Comparison of ENCODE assay signal across 20 cellular contexts in the genomic region with DNA sequence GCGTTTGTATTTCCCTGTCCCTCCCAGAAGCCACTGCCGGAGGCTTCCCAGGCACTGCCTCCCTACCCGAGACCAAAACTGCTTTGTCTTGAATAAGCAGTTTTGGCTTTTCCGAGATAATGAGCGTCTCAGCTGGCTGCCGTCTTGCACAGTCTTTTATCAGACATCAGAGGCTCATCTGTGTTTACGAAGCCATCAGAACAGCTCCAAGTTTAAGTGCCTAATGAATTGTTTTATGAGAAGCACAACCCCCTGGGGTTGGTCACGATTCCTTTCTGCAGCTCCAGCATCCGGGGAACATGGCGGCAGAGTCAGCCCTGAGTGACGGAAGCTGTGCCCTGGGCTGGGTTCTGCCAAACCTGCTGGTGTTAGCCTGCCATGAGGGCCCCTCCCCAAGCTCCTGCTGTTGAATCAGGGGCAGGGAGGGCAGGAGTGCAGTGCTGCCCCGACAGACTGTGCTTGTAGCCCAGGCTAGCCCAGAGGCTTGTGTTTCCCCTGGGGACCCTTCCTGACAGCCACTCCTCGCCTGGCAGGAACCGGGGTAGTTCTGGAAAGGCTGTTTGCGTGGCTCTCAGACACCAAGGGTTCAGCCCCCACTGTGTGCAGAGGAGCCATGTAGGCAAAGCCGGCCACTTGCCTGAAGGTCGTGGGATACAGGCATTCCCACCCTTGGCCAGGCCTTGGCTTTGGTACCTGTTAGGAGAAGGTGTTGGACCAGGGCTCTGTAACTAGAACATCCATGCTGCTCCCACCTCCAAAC.
DNase-seq lines count a peak whose midpoint lies in the region; ATAC-seq, FAIRE-seq and TF ChIP-seq lines count a peak whose summit lies in the region.
"Had no signal": no experiment of that assay in that cellular context is flagged by ENCODE, and none has a peak within 500 bp of the region (broad histone marks: within the 10 kb centered on the region; RNA-seq: fewer than 3 reads in every experiment).

No MANE protein-coding gene starts in this region.

- H3K27ac ChIP-seq in dorsolateral prefrontal cortex: peak overlapping the region in 57 of 59 donors; percentile 3 to 88 (median 74)
- H3K27ac ChIP-seq in transverse colon: no peak overlapping the region
- no peak overlapping the region for H3K27ac ChIP-seq in small intestine (ENCODE audit: low read depth in 1 of 2, low read length in 1 of 2)
- H3K27ac ChIP-seq: body of pancreas, heart right ventricle, stomach had no signal

- no peak for FAIRE-seq in small intestine (lab: Jason Lieb, UNC)
- FAIRE-seq: endothelial cell of umbilical vein had no signal

- peak; percentile 39 for DNase-seq in activated effector memory CD4-positive, alpha-beta T cell treated with anti-CD3 and anti-CD28 coated beads, Interleukin-2, amount 50 U/mL, for 16 hours
- no peak for DNase-seq in activated effector memory CD4-positive, alpha-beta T cell treated with Interleukin-2 at 50 U/mL for 16 hours
- DNase-seq in dorsolateral prefrontal cortex (peak in 9 of 10 donors; percentile 2 to 56 (median 48)), midbrain (lab: John Stamatoyannopoulos, UW) (peak; percentile 44), transverse colon (peak; percentile 1), small intestine (no peak)
- no peak for DNase-seq in stimulated activated CD4-positive, alpha-beta T cell treated with anti-CD3 and anti-CD28 coated beads, Interleukin-4, amount 100 ng/mL, for 4 hours
- DNase-seq: ACHN; activated gamma-delta T cell treated with Interleukin-2 at 50 U/mL for 16 hours; Calu3; left cardiac atrium; naive thymus-derived CD4-positive, alpha-beta T cell; NCI-H2029 treated with DMSO at 0.1 percent for 48 hours; NK-92 treated with Interleukin-12 subunit alpha and Interleukin-12 subunit beta, amount 100 ng/mL, for 24 hours; stomach had no signal

- H3K27me3 ChIP-seq in dorsolateral prefrontal cortex: no peaks in the 10 kb centered on the region
- no peaks in the 10 kb centered on the region for H3K27me3 ChIP-seq in transverse colon
- no peaks in the 10 kb centered on the region for H3K27me3 ChIP-seq in small intestine (ENCODE audit: control insufficient read depth in 2 of 2, insufficient read depth in 2 of 2, low read length in 2 of 2)
- H3K27me3 ChIP-seq: body of pancreas, heart right ventricle, stomach had no signal

- no peak for TF ChIP-seq POLR2A in transverse colon (IDR thresholded peaks at IDR 0.05)

- 60 to 83% methylated on average over 2 to 17 of the region's 17 CpGs for WGBS in transverse colon (ENCODE audit: low coverage in 1 of 2), 2 donors
- WGBS in small intestine, 3 donors: 73 to 86% (median 86%) methylated on average over 17 of the region's 17 CpGs

- no peaks in the 10 kb centered on the region for H3K36me3 ChIP-seq in transverse colon
- no peaks in the 10 kb centered on the region for H3K36me3 ChIP-seq in small intestine (ENCODE audit: control insufficient read depth in 2 of 2, insufficient read depth in 2 of 2, low read length in 2 of 2)
- H3K36me3 ChIP-seq: heart right ventricle had no signal

- in situ Hi-C loops in transverse colon (cut with MboI; ENCODE audit: low pct_ligation_motif_present in 1 of 4, low pct_unique_long_range_greater_than_20kb in 1 of 4, low sequenced_read_pairs in 3 of 4): no loop called here

- ATAC-seq in GM18498 (IDR thresholded peaks at IDR 0.05; ENCODE audit: unreplicated experiment): no peak
- ATAC-seq: body of pancreas; HCT116; heart right ventricle; left cardiac atrium; naive thymus-derived CD4-positive, alpha-beta T cell had no signal

- no peak for TF ChIP-seq EP300 in transverse colon (IDR thresholded peaks at IDR 0.05; ENCODE audit: low read depth)

- H3K9me3 ChIP-seq in transverse colon (no peaks in the 10 kb centered on the region), small intestine (ENCODE audit: control insufficient read depth, low read depth) (no peaks in the 10 kb centered on the region)
- H3K9me3 ChIP-seq: body of pancreas, heart right ventricle, stomach had no signal

- H3K4me3 ChIP-seq in dorsolateral prefrontal cortex (peak overlapping the region in 3 of 59 donors; percentile 15 to 29 (median 20)), transverse colon (no peak overlapping the region), small intestine (ENCODE audit: low read depth in 1 of 2, low read length in 2 of 2) (no peak overlapping the region)
- H3K4me3 ChIP-seq: body of pancreas, heart right ventricle, stomach had no signal

- intact Hi-C loops in dorsolateral prefrontal cortex (cut with DNase I): loop anchor here in 1 of 2 donors (5.0 kb wide), 1 partner anchor 70 kb away; no protein-coding TSS in a partner anchor
- intact Hi-C loops in transverse colon (cut with DNase I; ENCODE audit: low total_unique reads): no loop called here

- H3K4me1 ChIP-seq in transverse colon (no peaks in the 10 kb centered on the region), small intestine (ENCODE audit: control insufficient read depth in 2 of 2, insufficient read depth in 1 of 2, low read depth in 1 of 2, low read length in 1 of 2) (no peaks in the 10 kb centered on the region)
- H3K4me1 ChIP-seq: body of pancreas had no signal

- no peak for TF ChIP-seq CTCF in dorsolateral prefrontal cortex (IDR thresholded peaks at IDR 0.05 in 54 of 56, conservative IDR thresholded peaks at IDR 0.05 in 2 of 56; ENCODE audit: low read depth in 1 of 56, partially characterized antibody in 56 of 56)
- no peak for TF ChIP-seq CTCF in transverse colon (IDR thresholded peaks at IDR 0.05)

Comparison
In these comparisons a context has a peak if more than half of its experiments do, and no peak if none do; other contexts are left out.
1. DNase-seq: peak in activated effector memory CD4-positive, alpha-beta T cell treated with anti-CD3 and anti-CD28 coated beads, Interleukin-2, amount 50 U/mL, for 16 hours (single experiment), dorsolateral prefrontal cortex (9 of 10), midbrain (single experiment) and transverse colon (single experiment); none in activated effector memory CD4-positive, alpha-beta T cell treated with Interleukin-2 at 50 U/mL for 16 hours (single experiment), stimulated activated CD4-positive, alpha-beta T cell treated with anti-CD3 and anti-CD28 coated beads, Interleukin-4, amount 100 ng/mL, for 4 hours (0 of 2) and small intestine (single experiment).
2. H3K27ac ChIP-seq: peak in dorsolateral prefrontal cortex (57 of 59); none in transverse colon (0 of 4) and small intestine (0 of 2).